In genomic region chr19:34979819-34980640, GRCh38 we compare ENCODE assay signal across 1 cellular context.
TF ChIP-seq lines count a peak whose summit lies in the region.

No MANE protein-coding gene starts in this region.

TF ChIP-seq in K562, 482 proteins besides CTCF, POLR2A, EP300 and RAD21:
- no peak for TF ChIP-seq ARID1B (IDR thresholded peaks at IDR 0.05)
- TF ChIP-seq RFX1 (IDR thresholded peaks at IDR 0.05): peak; percentile 92
- TF ChIP-seq KLF13 (tag; IDR thresholded peaks at IDR 0.05; ENCODE audit: borderline replicate concordance, low read depth): peak; percentile 36; the same call in 1 of the 2 replicates
- no peak for TF ChIP-seq HMBOX1 (IDR thresholded peaks at IDR 0.05)
- TF ChIP-seq SPI1 (IDR thresholded peaks at IDR 0.05; ENCODE audit: borderline replicate concordance, low read depth, low read length): no peak
- no peak for TF ChIP-seq STAT6 (CRISPR knock-in tag; IDR thresholded peaks at IDR 0.05)
- peak; percentile 5; the same call in 1 of the 2 replicates for TF ChIP-seq CBFA2T3 (IDR thresholded peaks at IDR 0.05)
- peak; percentile 53; the same call in 1 of the 2 replicates for TF ChIP-seq NR2C1 (IDR thresholded peaks at IDR 0.05)
- TF ChIP-seq NR2C1 (tag; IDR thresholded peaks at IDR 0.05): peak; percentile 46; the same call in 1 of the 2 replicates
- TF ChIP-seq JUND (IDR thresholded peaks at IDR 0.05; ENCODE audit: borderline replicate concordance, low read depth, low read length): peak; percentile 13; the same call in 1 of the 2 replicates
- TF ChIP-seq JUND (tag; IDR thresholded peaks at IDR 0.05; ENCODE audit: borderline replicate concordance, low read depth, low read length): 0 out of 3 replicates have a peak, but pooled peaks have one; percentile 15
- peak; percentile 64; the same call in 1 of the 2 replicates for TF ChIP-seq ATF7 (IDR thresholded peaks at IDR 0.05)
- TF ChIP-seq, protein P1, sequence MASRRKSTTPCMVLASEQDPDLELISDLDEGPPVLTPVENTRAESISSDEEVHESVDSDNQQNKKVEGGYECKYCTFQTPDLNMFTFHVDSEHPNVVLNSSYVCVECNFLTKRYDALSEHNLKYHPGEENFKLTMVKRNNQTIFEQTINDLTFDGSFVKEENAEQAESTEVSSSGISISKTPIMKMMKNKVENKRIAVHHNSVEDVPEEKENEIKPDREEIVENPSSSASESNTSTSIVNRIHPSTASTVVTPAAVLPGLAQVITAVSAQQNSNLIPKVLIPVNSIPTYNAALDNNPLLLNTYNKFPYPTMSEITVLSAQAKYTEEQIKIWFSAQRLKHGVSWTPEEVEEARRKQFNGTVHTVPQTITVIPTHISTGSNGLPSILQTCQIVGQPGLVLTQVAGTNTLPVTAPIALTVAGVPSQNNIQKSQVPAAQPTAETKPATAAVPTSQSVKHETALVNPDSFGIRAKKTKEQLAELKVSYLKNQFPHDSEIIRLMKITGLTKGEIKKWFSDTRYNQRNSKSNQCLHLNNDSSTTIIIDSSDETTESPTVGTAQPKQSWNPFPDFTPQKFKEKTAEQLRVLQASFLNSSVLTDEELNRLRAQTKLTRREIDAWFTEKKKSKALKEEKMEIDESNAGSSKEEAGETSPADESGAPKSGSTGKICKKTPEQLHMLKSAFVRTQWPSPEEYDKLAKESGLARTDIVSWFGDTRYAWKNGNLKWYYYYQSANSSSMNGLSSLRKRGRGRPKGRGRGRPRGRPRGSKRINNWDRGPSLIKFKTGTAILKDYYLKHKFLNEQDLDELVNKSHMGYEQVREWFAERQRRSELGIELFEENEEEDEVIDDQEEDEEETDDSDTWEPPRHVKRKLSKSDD (conservative IDR thresholded peaks at IDR 0.05; ENCODE audit: low read length): 0 out of 2 replicates have a peak, but pooled peaks have one; percentile 54
- TF ChIP-seq BMI1 (IDR thresholded peaks at IDR 0.05; ENCODE audit: low read length): peak; percentile 47; the same call in 1 of the 2 replicates
- TF ChIP-seq MXI1 (IDR thresholded peaks at IDR 0.05; ENCODE audit: low read depth, low read length): 0 out of 2 replicates have a peak, but pooled peaks have one; percentile 39
- 0 out of 2 replicates have a peak, but pooled peaks have one; percentile 21 for TF ChIP-seq ATF3 (IDR thresholded peaks at IDR 0.05)
- TF ChIP-seq ATF3 (CRISPR knock-in tag; conservative IDR thresholded peaks at IDR 0.05): no peak
- TF ChIP-seq SOX6 (IDR thresholded peaks at IDR 0.05): peak; percentile 73
- TF ChIP-seq ZNF830 (CRISPR knock-in tag; IDR thresholded peaks at IDR 0.05): no peak
- TF ChIP-seq FOXJ2 (tag; IDR thresholded peaks at IDR 0.05): 0 out of 2 replicates have a peak, but pooled peaks have one; percentile 31
- TF ChIP-seq CREM (IDR thresholded peaks at IDR 0.05; ENCODE audit: low read depth): 0 out of 2 replicates have a peak, but pooled peaks have one; percentile 15
- TF ChIP-seq TOE1 (IDR thresholded peaks at IDR 0.05; ENCODE audit: borderline replicate concordance): no peak
- TF ChIP-seq TOE1 (CRISPR knock-in tag; IDR thresholded peaks at IDR 0.05; ENCODE audit: borderline replicate concordance, low read depth): no peak
- 0 out of 2 replicates have a peak, but pooled peaks have one; percentile 20 for TF ChIP-seq SMARCE1 (IDR thresholded peaks at IDR 0.05)
- TF ChIP-seq CSDE1 (IDR thresholded peaks at IDR 0.05): peak in 1 of 2 experiments; percentile 54; a peak in 1 of 4 replicates
- no peak for TF ChIP-seq NR2C2 (CRISPR knock-in tag; IDR thresholded peaks at IDR 0.05)
- peak; percentile 40; the same call in 1 of the 2 replicates for TF ChIP-seq NR2C2 (tag; IDR thresholded peaks at IDR 0.05)
- TF ChIP-seq MECOM (CRISPR knock-in tag; IDR thresholded peaks at IDR 0.05): no peak
- TF ChIP-seq ELF4 (CRISPR knock-in tag; IDR thresholded peaks at IDR 0.05): no peak
- no peak for TF ChIP-seq ZNF253 (CRISPR knock-in tag; conservative IDR thresholded peaks at IDR 0.05)
- no peak for TF ChIP-seq ZNF707 (CRISPR knock-in tag; conservative IDR thresholded peaks at IDR 0.05)
- TF ChIP-seq, protein P2, sequence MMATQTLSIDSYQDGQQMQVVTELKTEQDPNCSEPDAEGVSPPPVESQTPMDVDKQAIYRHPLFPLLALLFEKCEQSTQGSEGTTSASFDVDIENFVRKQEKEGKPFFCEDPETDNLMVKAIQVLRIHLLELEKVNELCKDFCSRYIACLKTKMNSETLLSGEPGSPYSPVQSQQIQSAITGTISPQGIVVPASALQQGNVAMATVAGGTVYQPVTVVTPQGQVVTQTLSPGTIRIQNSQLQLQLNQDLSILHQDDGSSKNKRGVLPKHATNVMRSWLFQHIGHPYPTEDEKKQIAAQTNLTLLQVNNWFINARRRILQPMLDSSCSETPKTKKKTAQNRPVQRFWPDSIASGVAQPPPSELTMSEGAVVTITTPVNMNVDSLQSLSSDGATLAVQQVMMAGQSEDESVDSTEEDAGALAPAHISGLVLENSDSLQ (IDR thresholded peaks at IDR 0.05): peak; percentile 85
